Comparison of ENCODE assay signal across 13 cellular contexts in genomic region chr3:102069211-102069662, GRCh38.
DNase-seq lines count a peak whose midpoint lies in the region; ATAC-seq, FAIRE-seq and TF ChIP-seq lines count a peak whose summit lies in the region.
"Had no signal": no experiment of that assay in that cellular context is flagged by ENCODE, and none has a peak within 500 bp of the region (broad histone marks: within the 10 kb centered on the region; RNA-seq: fewer than 3 reads in every experiment).

No MANE protein-coding gene starts in this region.

- H3K4me1 ChIP-seq in fibroblast of lung (ENCODE audit: control insufficient read depth, extremely low read depth, insufficient read depth, low read length) (no peaks in the 10 kb centered on the region), gastrocnemius medialis (no peaks in the 10 kb centered on the region)

- H3K9ac ChIP-seq in fibroblast of lung (ENCODE audit: insufficient read depth, low read length), result no peak overlapping the region

- H3K27ac ChIP-seq in RWPE1, result peak overlapping the region; percentile 55; the same call in 1 of the 2 replicates
- no peak overlapping the region for H3K27ac ChIP-seq in fibroblast of lung (ENCODE audit: insufficient read depth, low read length)
- no peak overlapping the region for H3K27ac ChIP-seq in gastrocnemius medialis

- TF ChIP-seq POLR2A in gastrocnemius medialis (IDR thresholded peaks at IDR 0.05), result no peak

- POLR2A ChIA-PET in RWPE1 (lab: Yijun Ruan, JAX; ENCODE audit: low non-redundant PET), result no interaction called here

- no peak for FAIRE-seq in HTR-8/SVneo (lab: Jason Lieb, UNC)
- FAIRE-seq: H1, small intestine had no signal

- H3K4me2 ChIP-seq in fibroblast of lung (ENCODE audit: extremely low read depth, insufficient read depth, low read length), result peak overlapping the region; percentile 25

- H2AFZ ChIP-seq in fibroblast of lung (ENCODE audit: low read length), result no peak overlapping the region

- TF ChIP-seq CTCF in RWPE1 (conservative IDR thresholded peaks at IDR 0.05; ENCODE audit: low read depth) (no peak), fibroblast of lung (conservative IDR thresholded peaks at IDR 0.05 in 1 of 2, IDR thresholded peaks at IDR 0.05 in 1 of 2; ENCODE audit: low read depth in 1 of 2, low read length in 2 of 2) (no peak), gastrocnemius medialis (IDR thresholded peaks at IDR 0.05 in 4 of 5, conservative IDR thresholded peaks at IDR 0.05 in 1 of 5) (no peak)

- in situ Hi-C loops in gastrocnemius medialis (cut with MboI; ENCODE audit: low sequenced_read_pairs in 4 of 4), result no loop called here

- intact Hi-C loops in gastrocnemius medialis (cut with DNase I; ENCODE audit: low total_unique reads), result no loop called here

- H3K4me3 ChIP-seq in fibroblast of lung (replicated peaks in 1 of 4; ENCODE audit: control extremely low read depth in 1 of 4, insufficient read depth in 1 of 4, low read depth in 3 of 4, low read length in 4 of 4) (no peak overlapping the region), gastrocnemius medialis (no peak overlapping the region)

- H3K27me3 ChIP-seq in fibroblast of lung (ENCODE audit: control insufficient read depth, insufficient read depth, low read length), result no peaks in the 10 kb centered on the region
- no peaks in the 10 kb centered on the region for H3K27me3 ChIP-seq in gastrocnemius medialis

- CTCF ChIA-PET in RWPE1 (lab: Yijun Ruan, JAX), result no interaction called here

- ATAC-seq in gastrocnemius medialis (peak; percentile 47 to 68), GM21423 (IDR thresholded peaks at IDR 0.05; ENCODE audit: unreplicated experiment) (no peak), GM18520 (IDR thresholded peaks at IDR 0.05; ENCODE audit: unreplicated experiment) (no peak)

- H3K36me3 ChIP-seq in fibroblast of lung (ENCODE audit: control insufficient read depth, insufficient read depth, low read length) (no peaks in the 10 kb centered on the region), gastrocnemius medialis (no peaks in the 10 kb centered on the region)

- H4K20me1 ChIP-seq in fibroblast of lung (ENCODE audit: control insufficient read depth, extremely low read depth, insufficient read depth, low read length), result no peaks in the 10 kb centered on the region

- no peaks in the 10 kb centered on the region for H3K79me2 ChIP-seq in fibroblast of lung (ENCODE audit: control insufficient read depth, insufficient read depth, low read length)

- H3K9me3 ChIP-seq in fibroblast of lung (ENCODE audit: control insufficient read depth, insufficient read depth, low read depth, low read length) (no peaks in the 10 kb centered on the region), gastrocnemius medialis (no peaks in the 10 kb centered on the region)

- DNase-seq in GM04504 (ENCODE audit: low read depth) (peak; percentile 72), RWPE1 (ENCODE audit: low spot score) (peak; percentile 49), fibroblast of lung (ENCODE audit: low read depth in 2 of 2) (peak; percentile 75 to 83), gastrocnemius medialis (no peak), HTR-8/SVneo (ENCODE audit: insufficient read length, low spot score) (no peak)
- DNase-seq in stimulated activated CD4-positive, alpha-beta T cell treated with anti-CD3 and anti-CD28 coated beads, Interleukin-1b, Interleukin-23, amount 100 ng/mL, for 48 hours, result no peak
- DNase-seq: activated CD8-positive, alpha-beta memory T cell treated with anti-CD3 and anti-CD28 coated beads for 24 hours; DMS79; NCI-H526; small intestine had no signal

Comparison
In these comparisons a context has a peak if more than half of its experiments do, and no peak if none do; other contexts are left out.
1. DNase-seq: peak in GM04504 (single experiment), RWPE1 (single experiment) and fibroblast of lung (2 of 2); none in gastrocnemius medialis (0 of 2), HTR-8/SVneo (single experiment) and stimulated activated CD4-positive, alpha-beta T cell treated with anti-CD3 and anti-CD28 coated beads, Interleukin-1b, Interleukin-23, amount 100 ng/mL, for 48 hours (single experiment).
2. ATAC-seq: peak in gastrocnemius medialis (2 of 2); none in GM21423 (single experiment) and GM18520 (single experiment).